Comparison of ENCODE assay signal across 9 cellular contexts in the genomic region with DNA sequence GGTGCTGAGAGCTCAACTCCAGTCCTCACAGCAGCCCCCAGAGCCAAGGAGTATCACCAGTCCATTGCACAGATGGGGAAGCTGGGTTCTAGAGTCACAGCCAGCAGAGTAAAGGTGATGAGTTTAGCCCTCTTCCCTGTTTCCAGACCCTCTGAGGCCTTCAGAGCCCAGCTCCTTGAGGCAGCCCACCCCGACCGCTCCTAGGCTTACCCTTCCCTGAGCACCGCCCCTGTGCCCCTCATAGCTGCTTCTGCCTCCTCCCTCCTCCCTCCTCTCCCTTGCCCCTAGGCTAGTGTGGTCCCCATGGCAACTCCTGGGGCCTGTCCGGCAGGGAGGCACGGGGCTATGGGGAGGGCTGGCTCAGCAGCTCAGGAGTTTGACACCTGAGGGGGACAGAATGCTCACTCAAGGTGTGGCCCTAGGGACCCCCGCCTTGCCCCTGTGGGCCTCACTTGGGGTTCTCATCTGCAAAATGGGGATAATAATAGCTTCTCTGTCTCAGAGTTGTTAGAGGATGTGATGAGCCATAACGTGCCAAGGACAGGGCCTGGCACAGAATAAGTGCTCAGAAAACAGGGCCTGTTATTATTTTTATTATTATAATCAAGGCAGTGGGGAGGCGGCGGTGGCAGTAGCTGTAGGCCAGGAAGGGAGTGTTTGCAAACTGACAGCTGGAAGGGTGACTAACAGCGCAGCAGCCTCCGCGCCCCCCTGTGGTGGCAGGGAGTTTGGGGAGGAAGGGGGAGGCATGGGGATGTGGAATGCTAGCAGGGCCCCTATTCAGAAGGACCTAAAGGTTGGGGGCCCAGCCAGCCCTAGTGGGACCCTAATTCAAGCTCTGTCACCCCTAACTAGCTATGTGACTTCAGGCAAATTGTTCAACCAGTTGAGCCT. TPM values are rescaled to one million over a fixed set of nuclear protein-coding genes. Genes with fewer than 3 reads are reported as not detected.
DNase-seq lines count a peak whose midpoint lies in the region; TF ChIP-seq lines count a peak whose summit lies in the region.
"Had no signal": no experiment of that assay in that cellular context is flagged by ENCODE, and none has a peak within 500 bp of the region (broad histone marks: within the 10 kb centered on the region; RNA-seq: fewer than 3 reads in every experiment).

No MANE protein-coding gene starts in this region.

- H3K4me3 Mint-ChIP-seq in IgD-negative memory B cell = peak overlapping the region; percentile 76 to 94 (median 90)

- CTCF ChIA-PET in mammary epithelial cell (lab: Charles Lee; ENCODE audit: low non-redundant PET) = no interaction called here

- peaks cover 3% of the 10 kb centered on the region for H3K27me3 Mint-ChIP-seq in IgD-negative memory B cell

- peaks cover 89% of the 10 kb centered on the region for H3K79me2 ChIP-seq in mammary epithelial cell (ENCODE audit: insufficient read depth, low read length)

- H2AFZ ChIP-seq in mammary epithelial cell (ENCODE audit: low read depth, low read length) = no peak overlapping the region

- dilution Hi-C loops in mammary epithelial cell (cut with HindIII; ENCODE audit: low sequenced_read_pairs) = no loop called here

- 80 to 89% methylated on average over 12 of the region's 12 CpGs for WGBS in thyroid gland, 2 donors
- WGBS in mammary epithelial cell (ENCODE audit: low coverage, missing lambda C conversion rate) = 70% methylated on average over 10 of the region's 12 CpGs

- TF ChIP-seq POLR2A in thyroid gland (IDR thresholded peaks at IDR 0.05) = no peak

- H3K36me3 ChIP-seq in thyroid gland = no peaks in the 10 kb centered on the region
- H3K36me3 ChIP-seq in mammary epithelial cell (ENCODE audit: insufficient read depth, low read length) = peaks cover 2% of the 10 kb centered on the region

- no peaks in the 10 kb centered on the region for H3K9me3 Mint-ChIP-seq in IgD-negative memory B cell

- H3K36me3 Mint-ChIP-seq in IgD-negative memory B cell = peaks cover 17% of the 10 kb centered on the region

- H3K27ac Mint-ChIP-seq in IgD-negative memory B cell = peak overlapping the region; percentile 63 to 94 (median 92)

- H3K27ac ChIP-seq in thyroid gland (no peak overlapping the region), mammary epithelial cell (ENCODE audit: insufficient read depth, low read depth, low read length) (no peak overlapping the region)

- TF ChIP-seq CTCF in thyroid gland (IDR thresholded peaks at IDR 0.05) (no peak), mammary epithelial cell (conservative IDR thresholded peaks at IDR 0.05 in 1 of 2, IDR thresholded peaks at IDR 0.05 in 1 of 2; ENCODE audit: extremely low read depth in 1 of 2, insufficient read depth in 1 of 2, low read depth in 1 of 2, low read length in 2 of 2) (peak in 1 of 2 donors; percentile 16)

- BruUV-seq in mammary epithelial cell (replicated peaks; lab: Mats Ljungman, UMichigan) = no TSS peak

- intact Hi-C loops in thyroid gland (cut with DNase I) = no loop called here
- intact Hi-C loops in mammary epithelial cell (cut with micrococcal nuclease) = no loop called here

- H3K9ac ChIP-seq in mammary epithelial cell (ENCODE audit: insufficient read depth, low read length) = no peak overlapping the region

- no peaks in the 10 kb centered on the region for H3K27me3 ChIP-seq in thyroid gland
- H3K27me3 ChIP-seq in mammary epithelial cell (ENCODE audit: insufficient read depth, low read length) = no peaks in the 10 kb centered on the region

- H3K9me3 ChIP-seq in thyroid gland (no peaks in the 10 kb centered on the region), mammary epithelial cell (replicated peaks; ENCODE audit: insufficient read depth, low read length) (no peaks in the 10 kb centered on the region)

- H3K4me3 ChIP-seq in thyroid gland (replicated peaks in 1 of 3) (no peak overlapping the region), mammary epithelial cell (replicated peaks in 1 of 3; ENCODE audit: insufficient read depth in 1 of 3, low read depth in 2 of 3, low read length in 3 of 3) (no peak overlapping the region)

- H4K20me1 ChIP-seq in mammary epithelial cell (ENCODE audit: insufficient read depth, low read length) = peaks cover 3% of the 10 kb centered on the region

- H3K4me2 ChIP-seq in mammary epithelial cell (ENCODE audit: insufficient read depth, low read depth, low read length) = no peak overlapping the region

- H3K4me1 Mint-ChIP-seq in IgD-negative memory B cell = peaks cover 60 to 70% (median 63%) of the 10 kb centered on the region in 3 donors

- in situ Hi-C loops in mammary epithelial cell (cut with MboI; ENCODE audit: low sequenced_read_pairs in 2 of 2) = no loop called here

- peaks cover 32 to 50% of the 10 kb centered on the region in 2 donors for H3K4me1 ChIP-seq in thyroid gland
- peaks cover 30% of the 10 kb centered on the region for H3K4me1 ChIP-seq in mammary epithelial cell (ENCODE audit: insufficient read depth, low read length)

- peak; percentile 74 to 75 for DNase-seq in activated CD4-positive, alpha-beta T cell treated with anti-CD3 and anti-CD28 coated beads, Interleukin-2, amount 50 U/mL, for 48 hours
- DNase-seq in effector CD4-positive, alpha-beta T cell = peak; percentile 78
- peak; percentile 63 for DNase-seq in stimulated activated CD8-positive, alpha-beta memory T cell treated with anti-CD3 and anti-CD28 coated beads, Interleukin-15, amount 100 ng/mL, for 1 hour (ENCODE audit: low read depth)
- DNase-seq in thyroid gland (no peak), OCI-M2 (lab: John Stamatoyannopoulos, UW; ENCODE audit: unreplicated experiment) (no peak), mammary epithelial cell (no peak), NCI-H2107 treated with DMSO at 0.1 percent for 48 hours (lab: John Stamatoyannopoulos, UW; ENCODE audit: unreplicated experiment) (no peak)

RNA-seq across cellular contexts. Expression of gene CSK, which starts 11.5 kb away (rescaled TPM):
- polyA plus RNA-seq in IgD-negative memory B cell = 214 TPM
- total RNA-seq in thyroid gland = 10 to 100 TPM; 18.2 to 24.3 (median 20.3) TPM
- total RNA-seq in mammary epithelial cell = 10 to 100 TPM; 23.2 to 64.6 TPM
- polyA plus RNA-seq in mammary epithelial cell = 36.6 TPM
- 88.5 TPM for polyA minus RNA-seq in mammary epithelial cell

RNA-seq across cellular contexts. Expression of gene LMAN1L, which starts 19.3 kb away (rescaled TPM):
- polyA plus RNA-seq in IgD-negative memory B cell (not detected), mammary epithelial cell (not detected)
- total RNA-seq in thyroid gland (1 to 10 TPM in 1 of 4 donors, not detected in 3; 3.5 TPM), mammary epithelial cell (under 1 TPM in 1 of 2 donors, not detected in 1; 0.14 TPM)
- polyA minus RNA-seq in mammary epithelial cell = not detected

RNA-seq across cellular contexts. Expression of gene CPLX3, which starts 33.0 kb away (rescaled TPM):
- polyA plus RNA-seq in IgD-negative memory B cell (not detected), mammary epithelial cell (not detected)
- total RNA-seq in thyroid gland (not detected), mammary epithelial cell (not detected)
- not detected for polyA minus RNA-seq in mammary epithelial cell
- total RNA-seq: activated CD8-positive, alpha-beta memory T cell treated with anti-CD3 and anti-CD28 coated beads for 36 hours had no signal

RNA-seq across cellular contexts. Expression of gene CYP1A2, which starts 44.7 kb away (rescaled TPM):
- polyA plus RNA-seq in IgD-negative memory B cell = not detected
- 1 to 10 TPM; 1.3 to 9.9 (median 2.9) TPM for total RNA-seq in thyroid gland
- not detected for total RNA-seq in mammary epithelial cell
- polyA plus RNA-seq in mammary epithelial cell = not detected
- not detected for polyA minus RNA-seq in mammary epithelial cell
- total RNA-seq: activated CD8-positive, alpha-beta memory T cell treated with anti-CD3 and anti-CD28 coated beads for 36 hours had no signal

RNA-seq across cellular contexts. Expression of gene ULK3, which starts 49.6 kb away (rescaled TPM):
- polyA plus RNA-seq in IgD-negative memory B cell (25.2 TPM), mammary epithelial cell (17.8 TPM)
- total RNA-seq in thyroid gland (10 to 100 TPM; 40.9 to 91.1 (median 74.7) TPM), mammary epithelial cell (10 to 100 TPM; 20.0 to 26.3 TPM)
- 22.1 TPM for polyA minus RNA-seq in mammary epithelial cell

Comparison
In these comparisons a context has a peak if more than half of its experiments do, and no peak if none do; other contexts are left out.
1. DNase-seq: peak in activated CD4-positive, alpha-beta T cell treated with anti-CD3 and anti-CD28 coated beads, Interleukin-2, amount 50 U/mL, for 48 hours (2 of 2), effector CD4-positive, alpha-beta T cell (single experiment) and stimulated activated CD8-positive, alpha-beta memory T cell treated with anti-CD3 and anti-CD28 coated beads, Interleukin-15, amount 100 ng/mL, for 1 hour (single experiment); none in thyroid gland (0 of 2), OCI-M2 (single experiment), mammary epithelial cell (single experiment) and NCI-H2107 treated with DMSO at 0.1 percent for 48 hours (single experiment).